In the genomic region with DNA sequence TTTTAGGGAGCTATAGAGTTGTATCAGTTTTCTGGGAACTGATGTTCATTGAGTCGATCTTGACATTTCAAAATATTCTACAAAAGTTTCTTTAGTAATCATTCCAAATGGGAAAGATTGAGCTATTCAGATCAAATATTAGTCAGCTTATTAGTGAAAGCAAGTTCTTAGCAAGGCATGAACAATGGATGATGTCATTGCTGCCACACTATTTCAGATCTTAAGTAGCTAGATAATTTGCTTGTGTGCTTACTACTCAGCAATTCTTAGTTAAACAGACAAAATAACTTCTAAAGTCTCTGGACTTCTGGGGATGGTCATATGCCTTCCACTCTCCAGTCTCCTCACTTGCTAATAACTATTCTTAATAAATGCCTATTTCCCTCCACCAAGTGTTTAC, we compare ENCODE assay signal across 23 cellular contexts.
A peak's percentile ranks its signal among the peaks of the same experiment; 100 is the strongest.
DNase-seq lines count a peak whose midpoint lies in the region; ATAC-seq, FAIRE-seq and TF ChIP-seq lines count a peak whose summit lies in the region.
"Had no signal": no experiment of that assay in that cellular context is flagged by ENCODE, and none has a peak within 500 bp of the region (broad histone marks: within the 10 kb centered on the region; RNA-seq: fewer than 3 reads in every experiment).

No MANE protein-coding gene starts in this region.

- no peaks in the 10 kb centered on the region for H4K20me1 ChIP-seq in GM23338 (replicated peaks; ENCODE audit: insufficient read depth)
- H4K20me1 ChIP-seq: BLaER1 treated with 17β-estradiol and CSF1 and Interleukin-3, amounts not matched to agents 10 nM and 100 nM had no signal

- no peak overlapping the region for H3K4me3 ChIP-seq in GM23338
- H3K4me3 ChIP-seq in bronchial epithelial cell (ENCODE audit: low read depth, low read length) = no peak overlapping the region
- H3K4me3 ChIP-seq in left lung = no peak overlapping the region
- no peak overlapping the region for H3K4me3 ChIP-seq in Caco-2 (ENCODE audit: low read depth, low read length)
- H3K4me3 ChIP-seq: A549; BLaER1 treated with 17β-estradiol and CSF1 and Interleukin-3, amounts not matched to agents 10 nM and 100 nM had no signal

- H3K4me1 Mint-ChIP-seq in GM23338 = peaks cover 18% of the 10 kb centered on the region
- H3K4me1 Mint-ChIP-seq in progenitor cell of endocrine pancreas (ENCODE audit: low read depth) = no peaks in the 10 kb centered on the region
- no peaks in the 10 kb centered on the region for H3K4me1 Mint-ChIP-seq in Caco-2 (ENCODE audit: low read depth, unreplicated experiment)
- H3K4me1 Mint-ChIP-seq: CD14-positive monocyte; CD8-positive, alpha-beta memory T cell had no signal

- no peak for ATAC-seq in GM23338
- peak; percentile 29 for ATAC-seq in left lung
- ATAC-seq: A549 had no signal

- no peaks in the 10 kb centered on the region for H3K36me3 ChIP-seq in GM23338 (ENCODE audit: insufficient read depth)
- no peaks in the 10 kb centered on the region for H3K36me3 ChIP-seq in bronchial epithelial cell (ENCODE audit: control insufficient read depth, insufficient read depth, low read length)
- H3K36me3 ChIP-seq in left lung = no peaks in the 10 kb centered on the region
- H3K36me3 ChIP-seq in Caco-2 (ENCODE audit: control insufficient read depth, insufficient read depth, low read length) = no peaks in the 10 kb centered on the region
- H3K36me3 ChIP-seq: BE2C; BLaER1 treated with 17β-estradiol and CSF1 and Interleukin-3, amounts not matched to agents 10 nM and 100 nM had no signal

- no TSS peak for BruUV-seq in Caco-2 (replicated peaks; lab: Mats Ljungman, UMichigan)

- H3K4me2 ChIP-seq in GM23338 = no peak overlapping the region
- H3K4me2 ChIP-seq: A549; BLaER1 treated with 17β-estradiol and CSF1 and Interleukin-3, amounts not matched to agents 10 nM and 100 nM had no signal

- H3K27me3 Mint-ChIP-seq in GM23338 (ENCODE audit: insufficient read depth, low read depth, poor library complexity) (peaks cover 2% of the 10 kb centered on the region), progenitor cell of endocrine pancreas (no peaks in the 10 kb centered on the region), Caco-2 (ENCODE audit: insufficient read depth, unreplicated experiment) (peaks cover 3% of the 10 kb centered on the region)
- H3K27me3 Mint-ChIP-seq: CD4-positive, alpha-beta T cell had no signal

- no peaks in the 10 kb centered on the region for H3F3A ChIP-seq in GM23338 (replicated peaks; ENCODE audit: low read depth)

- POLR2A ChIA-PET in Caco-2 (lab: Charles Lee) = no interaction called here

- no peak for FAIRE-seq in bronchial epithelial cell (lab: Jason Lieb, UNC)
- FAIRE-seq: A549, G401.6, GM12892, H1 had no signal

- H3K27ac Mint-ChIP-seq in GM23338 (peak overlapping the region; percentile 9; the same call in 1 of the 2 replicates), progenitor cell of endocrine pancreas (no peak overlapping the region), Caco-2 (ENCODE audit: unreplicated experiment) (no peak overlapping the region)
- H3K27ac Mint-ChIP-seq: CD14-positive monocyte; CD4-positive, alpha-beta T cell; CD8-positive, alpha-beta memory T cell had no signal

- H3K4me1 ChIP-seq in GM23338 (ENCODE audit: insufficient read depth) (peaks cover 18% of the 10 kb centered on the region), left lung (no peaks in the 10 kb centered on the region), Caco-2 (no peaks in the 10 kb centered on the region)
- H3K4me1 ChIP-seq: A549; BE2C; BLaER1 treated with 17β-estradiol and CSF1 and Interleukin-3, amounts not matched to agents 10 nM and 100 nM had no signal

- DNase-seq in GM23338 (ENCODE audit: low spot score) (no peak), bronchial epithelial cell (ENCODE audit: low read depth) (peak; percentile 12), left lung (no peak), middle frontal gyrus (ENCODE audit: extremely low spot score, low spot score) (no peak), progenitor cell of endocrine pancreas (ENCODE audit: low spot score, unreplicated experiment) (no peak), Caco-2 (no peak)
- DNase-seq: 8988T; ACHN; AML-193; BE2C; Calu3; CD4-positive, alpha-beta T cell; CD8-positive, alpha-beta memory T cell; DMS53; DND-41; H7; HCEC 1CT had no signal

- no peaks in the 10 kb centered on the region for H3K9me2 ChIP-seq in GM23338 (ENCODE audit: insufficient read depth)

- H3K9me3 ChIP-seq in left lung = no peaks in the 10 kb centered on the region
- no peaks in the 10 kb centered on the region for H3K9me3 ChIP-seq in Caco-2
- H3K9me3 ChIP-seq: A549; BE2C; BLaER1 treated with 17β-estradiol and CSF1 and Interleukin-3, amounts not matched to agents 10 nM and 100 nM had no signal

- H3K4me3 Mint-ChIP-seq in GM23338 (no peak overlapping the region), progenitor cell of endocrine pancreas (ENCODE audit: low read depth) (no peak overlapping the region), Caco-2 (ENCODE audit: unreplicated experiment) (no peak overlapping the region)
- H3K4me3 Mint-ChIP-seq: CD14-positive monocyte; CD4-positive, alpha-beta T cell; CD8-positive, alpha-beta memory T cell had no signal

- 0 out of 2 replicates have a peak overlapping the region, but pooled peaks have one; percentile 45 for H2AFZ ChIP-seq in GM23338

- H3K27ac ChIP-seq in GM23338 (ENCODE audit: low read depth) = no peak overlapping the region
- H3K27ac ChIP-seq in left lung = no peak overlapping the region
- H3K27ac ChIP-seq: A549; BLaER1 treated with 17β-estradiol and CSF1 and Interleukin-3, amounts not matched to agents 10 nM and 100 nM had no signal

- no peaks in the 10 kb centered on the region for H3K79me2 ChIP-seq in GM23338 (replicated peaks; ENCODE audit: insufficient read depth)

- intact Hi-C loops in left lung (cut with DNase I) (no loop called here), Caco-2 (cut with micrococcal nuclease; ENCODE audit: unreplicated experiment) (no loop called here)

- no peak for TF ChIP-seq CTCF in GM23338 (conservative IDR thresholded peaks at IDR 0.05; ENCODE audit: low read depth in 2 of 2)
- TF ChIP-seq CTCF in bronchial epithelial cell (IDR thresholded peaks at IDR 0.05; ENCODE audit: insufficient read depth, low read length, severe bottlenecking) = no peak
- TF ChIP-seq CTCF in left lung (IDR thresholded peaks at IDR 0.05) = no peak
- TF ChIP-seq CTCF in progenitor cell of endocrine pancreas (IDR thresholded peaks at IDR 0.05; ENCODE audit: unreplicated experiment) = no peak
- no peak for TF ChIP-seq CTCF in Caco-2 (IDR thresholded peaks at IDR 0.05; ENCODE audit: insufficient read depth in 1 of 2, low read depth in 1 of 2, low read length in 1 of 2, severe bottlenecking in 1 of 2, unreplicated experiment in 1 of 2)

- H3K27me3 ChIP-seq in GM23338 (ENCODE audit: insufficient read depth) (no peaks in the 10 kb centered on the region), bronchial epithelial cell (ENCODE audit: control insufficient read depth, insufficient read depth, low read length) (no peaks in the 10 kb centered on the region), left lung (no peaks in the 10 kb centered on the region), Caco-2 (replicated peaks; ENCODE audit: control insufficient read depth, insufficient read depth, low read length) (no peaks in the 10 kb centered on the region)
- H3K27me3 ChIP-seq: BE2C; BLaER1 treated with 17β-estradiol and CSF1 and Interleukin-3, amounts not matched to agents 10 nM and 100 nM had no signal

- peaks cover 21% of the 10 kb centered on the region for H3K9me3 Mint-ChIP-seq in GM23338
- peaks cover 7% of the 10 kb centered on the region for H3K9me3 Mint-ChIP-seq in progenitor cell of endocrine pancreas (ENCODE audit: low read depth)
- no peaks in the 10 kb centered on the region for H3K9me3 Mint-ChIP-seq in Caco-2 (ENCODE audit: unreplicated experiment)

- peaks cover 8% of the 10 kb centered on the region; the same call in 2 of the 3 replicates for H3K36me3 Mint-ChIP-seq in GM23338 (ENCODE audit: low read depth)
- H3K36me3 Mint-ChIP-seq in progenitor cell of endocrine pancreas (ENCODE audit: insufficient read depth) = no peaks in the 10 kb centered on the region
- no peaks in the 10 kb centered on the region for H3K36me3 Mint-ChIP-seq in Caco-2 (ENCODE audit: insufficient read depth, unreplicated experiment)
- H3K36me3 Mint-ChIP-seq: CD14-positive monocyte; CD8-positive, alpha-beta memory T cell had no signal

- CTCF ChIA-PET in Caco-2 (lab: Charles Lee) = no interaction called here

TF ChIP-seq in GM23338, 12 proteins besides CTCF, POLR2A, EP300 and RAD21 (continues in another document):
- TF ChIP-seq EZH2phosphoT487 (IDR thresholded peaks at IDR 0.05; ENCODE audit: unreplicated experiment) (no peak), EZH2 (IDR thresholded peaks at IDR 0.05; ENCODE audit: low read depth, unreplicated experiment) (no peak)
